Comparison of ENCODE assay signal across 8 cellular contexts in genomic region chr10:73252445-73253225, GRCh38. TPM values are rescaled to one million over a fixed set of nuclear protein-coding genes. Genes with fewer than 3 reads are reported as not detected.
A peak's percentile ranks its signal among the peaks of the same experiment; 100 is the strongest.
DNase-seq lines count a peak whose midpoint lies in the region; ATAC-seq and TF ChIP-seq lines count a peak whose summit lies in the region.

Gene MRPS16, minus strand, starts transcription at chr10:73252644. Its CDS starts 162 bp downstream, at chr10:73252482.

- H3K27me3 Mint-ChIP-seq in activated T-cell treated with anti-CD3 and anti-CD28 coated beads, Interleukin-2, amount 50 U/mL, for 24 hours = no peaks in the 10 kb centered on the region

- H3K4me3 Mint-ChIP-seq in activated T-cell treated with anti-CD3 and anti-CD28 coated beads, Interleukin-2, amount 50 U/mL, for 24 hours = peak within 1 kb of the TSS; percentile 99

- peaks cover 45% of the 10 kb centered on the region for H3K4me1 Mint-ChIP-seq in activated T-cell treated with anti-CD3 and anti-CD28 coated beads, Interleukin-2, amount 50 U/mL, for 24 hours (ENCODE audit: low read depth)

- 0% methylated on average over 51 of the region's 51 CpGs for WGBS in esophagus, 2 donors

- peak within 1 kb of the TSS; percentile 93 to 95 for H3K27ac ChIP-seq in esophagus (ENCODE audit: low read depth in 2 of 2, low read length in 1 of 2)

- DNase-seq in DMS153 (lab: John Stamatoyannopoulos, UW) (peak; percentile 92), KBM-7 (peak; percentile 98)
- peak; percentile 93 for DNase-seq in activated T-cell treated with anti-CD3 and anti-CD28 coated beads, Interleukin-2, amount 50 U/mL, for 24 hours
- peak; percentile 80 to 84 for DNase-seq in stimulated activated CD8-positive, alpha-beta memory T cell treated with anti-CD3 and anti-CD28 coated beads, Interleukin-7, amount 100 ng/mL, for 1 hour (ENCODE audit: low read depth in 2 of 2)

- H3K4me3 ChIP-seq in esophagus (ENCODE audit: low read depth in 1 of 2, low read length in 2 of 2) (peak within 1 kb of the TSS; percentile 72 to 83), mucosa of stomach (ENCODE audit: low read length) (peak within 1 kb of the TSS; percentile 88)

- peaks cover 0 to 4% of the 10 kb centered on the region in 2 donors for H3K36me3 ChIP-seq in esophagus (ENCODE audit: control insufficient read depth in 2 of 2, insufficient read depth in 2 of 2, low read length in 1 of 2)
- no peaks in the 10 kb centered on the region for H3K36me3 ChIP-seq in mucosa of stomach (ENCODE audit: control insufficient read depth, insufficient read depth, low read length)

- H3K27me3 ChIP-seq in esophagus (ENCODE audit: control insufficient read depth in 1 of 2, insufficient read depth in 2 of 2, low read length in 2 of 2) = no peaks in the 10 kb centered on the region
- H3K27me3 ChIP-seq in mucosa of stomach (ENCODE audit: control insufficient read depth, insufficient read depth, low read length) = no peaks in the 10 kb centered on the region

- peaks cover 66% of the 10 kb centered on the region for H3K36me3 Mint-ChIP-seq in activated T-cell treated with anti-CD3 and anti-CD28 coated beads, Interleukin-2, amount 50 U/mL, for 24 hours (ENCODE audit: low read depth)

- in situ Hi-C loops in KBM-7 (cut with MboI; ENCODE audit: low pct_unique_long_range_greater_than_20kb, low sequenced_read_pairs) = no loop called here

- peak; percentile 77 for ATAC-seq in GM21619 (IDR thresholded peaks at IDR 0.05; ENCODE audit: unreplicated experiment)

- H3K9me3 Mint-ChIP-seq in activated T-cell treated with anti-CD3 and anti-CD28 coated beads, Interleukin-2, amount 50 U/mL, for 24 hours = no peaks in the 10 kb centered on the region

- H3K9ac ChIP-seq in mucosa of stomach (ENCODE audit: low read length) = peak within 1 kb of the TSS; percentile 94

- H3K4me1 ChIP-seq in esophagus (ENCODE audit: control insufficient read depth in 2 of 2, insufficient read depth in 2 of 2, low read length in 1 of 2) (peaks cover 4 to 5% of the 10 kb centered on the region in 2 donors), mucosa of stomach (ENCODE audit: control insufficient read depth, insufficient read depth, low read length) (peaks cover 11% of the 10 kb centered on the region)

- H3K9me3 ChIP-seq in esophagus (ENCODE audit: control insufficient read depth in 2 of 2, insufficient read depth in 1 of 2, low read depth in 1 of 2, low read length in 1 of 2) = no peaks in the 10 kb centered on the region
- no peaks in the 10 kb centered on the region for H3K9me3 ChIP-seq in mucosa of stomach (ENCODE audit: control insufficient read depth, low read length)

- H3K27ac Mint-ChIP-seq in activated T-cell treated with anti-CD3 and anti-CD28 coated beads, Interleukin-2, amount 50 U/mL, for 24 hours = peak within 1 kb of the TSS; percentile 99

TF ChIP-seq in PFSK-1, 5 proteins besides CTCF, POLR2A, EP300 and RAD21:
- TF ChIP-seq SIN3A (IDR thresholded peaks at IDR 0.05; ENCODE audit: borderline replicate concordance, insufficient read depth, low read length) (peak; percentile 50), FOXP2 (optimal IDR thresholded peaks at IDR 0.05; ENCODE audit: borderline replicate concordance, extremely low read depth, extremely low read length, insufficient read depth) (peak; percentile 79), POLR2AphosphoS5 (IDR thresholded peaks at IDR 0.05; ENCODE audit: low read depth, low read length) (peak; percentile 97), TAF1 (IDR thresholded peaks at IDR 0.05; ENCODE audit: borderline replicate concordance, insufficient read depth, low read length) (peak; percentile 93)
- TF ChIP-seq, protein P1, sequence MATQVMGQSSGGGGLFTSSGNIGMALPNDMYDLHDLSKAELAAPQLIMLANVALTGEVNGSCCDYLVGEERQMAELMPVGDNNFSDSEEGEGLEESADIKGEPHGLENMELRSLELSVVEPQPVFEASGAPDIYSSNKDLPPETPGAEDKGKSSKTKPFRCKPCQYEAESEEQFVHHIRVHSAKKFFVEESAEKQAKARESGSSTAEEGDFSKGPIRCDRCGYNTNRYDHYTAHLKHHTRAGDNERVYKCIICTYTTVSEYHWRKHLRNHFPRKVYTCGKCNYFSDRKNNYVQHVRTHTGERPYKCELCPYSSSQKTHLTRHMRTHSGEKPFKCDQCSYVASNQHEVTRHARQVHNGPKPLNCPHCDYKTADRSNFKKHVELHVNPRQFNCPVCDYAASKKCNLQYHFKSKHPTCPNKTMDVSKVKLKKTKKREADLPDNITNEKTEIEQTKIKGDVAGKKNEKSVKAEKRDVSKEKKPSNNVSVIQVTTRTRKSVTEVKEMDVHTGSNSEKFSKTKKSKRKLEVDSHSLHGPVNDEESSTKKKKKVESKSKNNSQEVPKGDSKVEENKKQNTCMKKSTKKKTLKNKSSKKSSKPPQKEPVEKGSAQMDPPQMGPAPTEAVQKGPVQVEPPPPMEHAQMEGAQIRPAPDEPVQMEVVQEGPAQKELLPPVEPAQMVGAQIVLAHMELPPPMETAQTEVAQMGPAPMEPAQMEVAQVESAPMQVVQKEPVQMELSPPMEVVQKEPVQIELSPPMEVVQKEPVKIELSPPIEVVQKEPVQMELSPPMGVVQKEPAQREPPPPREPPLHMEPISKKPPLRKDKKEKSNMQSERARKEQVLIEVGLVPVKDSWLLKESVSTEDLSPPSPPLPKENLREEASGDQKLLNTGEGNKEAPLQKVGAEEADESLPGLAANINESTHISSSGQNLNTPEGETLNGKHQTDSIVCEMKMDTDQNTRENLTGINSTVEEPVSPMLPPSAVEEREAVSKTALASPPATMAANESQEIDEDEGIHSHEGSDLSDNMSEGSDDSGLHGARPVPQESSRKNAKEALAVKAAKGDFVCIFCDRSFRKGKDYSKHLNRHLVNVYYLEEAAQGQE (IDR thresholded peaks at IDR 0.05; ENCODE audit: insufficient read depth in 1 of 2, low read depth in 2 of 2, low read length in 2 of 2) = peak in 1 of 2 experiments; percentile 16; a peak in 1 of 4 replicates

RNA-seq across cellular contexts. Expression of gene MRPS16, which starts in this region (rescaled TPM):
- polyA plus RNA-seq in PFSK-1 (2012; ENCODE audit: insufficient read length, low read depth) = 107 TPM
- 10 to 100 TPM; 41.7 to 60.3 TPM for polyA plus RNA-seq in esophagus

Comparison
In these comparisons a context has a peak if more than half of its experiments do, and no peak if none do; other contexts are left out.
1. Peak in every context shown above with its lines: DNase-seq, ATAC-seq, H3K4me3 ChIP-seq and H3K27ac ChIP-seq.